ENCODE assay signal across 21 cellular contexts in the genomic region with DNA sequence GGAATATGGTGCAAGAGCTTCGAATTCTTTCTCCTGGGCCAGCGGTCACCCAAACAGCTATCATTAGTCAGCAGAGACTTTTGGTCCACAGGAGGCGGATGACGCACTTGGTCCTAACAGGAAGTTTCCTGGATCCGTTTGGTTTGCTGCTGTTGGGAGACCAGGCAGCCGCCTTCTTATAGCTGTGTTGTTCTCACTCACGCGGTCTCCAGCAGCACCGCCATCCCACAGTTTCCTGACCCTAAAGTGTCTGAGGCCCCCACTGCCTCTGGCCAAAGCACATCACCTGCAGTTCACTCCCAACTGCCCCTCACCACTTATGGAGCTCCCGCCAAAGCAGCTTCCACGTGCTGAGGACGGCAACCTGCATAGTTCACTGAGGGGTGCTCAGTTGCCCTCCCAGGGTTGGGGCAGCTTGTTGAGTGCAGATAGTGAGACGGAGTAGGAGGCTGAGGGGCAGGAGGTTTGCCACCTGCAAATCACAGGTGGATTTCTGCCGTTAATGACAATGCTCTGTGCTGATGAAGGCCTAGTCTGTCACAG.
DNase-seq lines count a peak whose midpoint lies in the region; ATAC-seq, FAIRE-seq and TF ChIP-seq lines count a peak whose summit lies in the region.
"Had no signal": no experiment of that assay in that cellular context is flagged by ENCODE, and none has a peak within 500 bp of the region (broad histone marks: within the 10 kb centered on the region; RNA-seq: fewer than 3 reads in every experiment).

No MANE protein-coding gene starts in this region.

- H3K9me3 ChIP-seq in breast epithelium, result no peaks in the 10 kb centered on the region
- H3K9me3 ChIP-seq in mammary epithelial cell (replicated peaks; ENCODE audit: insufficient read depth, low read length), result no peaks in the 10 kb centered on the region
- H3K9me3 ChIP-seq in H1 (ENCODE audit: insufficient read depth in 2 of 2, low read depth in 1 of 2, low read length in 1 of 2), result no peaks in the 10 kb centered on the region; a peak in 1 of 4 replicates
- peaks cover 0 to 4% of the 10 kb centered on the region in 2 donors for H3K9me3 ChIP-seq in neuronal stem cell (replicated peaks in 1 of 2; ENCODE audit: control insufficient read depth in 2 of 2, insufficient read depth in 1 of 2, low read depth in 1 of 2, low read length in 2 of 2)

- H2BK12ac ChIP-seq in H1 (ENCODE audit: low read depth, low read length) (no peak overlapping the region), neuronal stem cell (ENCODE audit: low read length) (no peak overlapping the region)

- H3K27ac ChIP-seq in breast epithelium, result peak overlapping the region; percentile 57 to 94
- H3K27ac ChIP-seq in mammary epithelial cell (ENCODE audit: insufficient read depth, low read depth, low read length), result no peak overlapping the region
- no peak overlapping the region for H3K27ac ChIP-seq in H1 (ENCODE audit: low read depth, low read length)
- H3K27ac ChIP-seq in neuronal stem cell (replicated peaks; ENCODE audit: low read length), result no peak overlapping the region
- H3K27ac ChIP-seq: BLaER1, GM23248 had no signal

- H3K56ac ChIP-seq in H1 (replicated peaks; ENCODE audit: insufficient read length, low read depth, low read length), result no peak overlapping the region

- H2BK20ac ChIP-seq in H1 (ENCODE audit: low read length), result no peak overlapping the region

- no peak for TF ChIP-seq RAD21 in H1 (IDR thresholded peaks at IDR 0.05 in 1 of 2, conservative IDR thresholded peaks at IDR 0.05 in 1 of 2; ENCODE audit: low read depth in 2 of 2, low read length in 2 of 2)

- H3K4ac ChIP-seq in H1 (replicated peaks; ENCODE audit: insufficient read length, low read depth, low read length) (no peak overlapping the region), neuronal stem cell (ENCODE audit: low read length) (no peak overlapping the region)

- H3K4me3 Mint-ChIP-seq in type B pancreatic cell, result no peak overlapping the region

- in situ Hi-C loops in mammary epithelial cell (cut with MboI; ENCODE audit: low sequenced_read_pairs in 2 of 2), result no loop called here

- no peaks in the 10 kb centered on the region for H3K23me2 ChIP-seq in H1 (ENCODE audit: low read depth, low read length)

- no peaks in the 10 kb centered on the region for H3K36me3 Mint-ChIP-seq in type B pancreatic cell

- H2BK120ac ChIP-seq in H1 (replicated peaks; ENCODE audit: low read depth, low read length) (no peak overlapping the region), neuronal stem cell (ENCODE audit: low read depth, low read length) (peak overlapping the region; percentile 26)

- H3K18ac ChIP-seq in H1 (ENCODE audit: extremely low read depth, low read length), result no peak overlapping the region
- H3K18ac ChIP-seq in neuronal stem cell (ENCODE audit: low read length), result peak overlapping the region; percentile 20

- H2BK5ac ChIP-seq in H1 (ENCODE audit: low read depth, low read length), result no peak overlapping the region
- H2BK5ac ChIP-seq in neuronal stem cell (ENCODE audit: low read length), result no peak overlapping the region

- H3K4me3 ChIP-seq in breast epithelium, result no peak overlapping the region
- H3K4me3 ChIP-seq in mammary epithelial cell (replicated peaks in 1 of 3; ENCODE audit: insufficient read depth in 1 of 3, low read depth in 2 of 3, low read length in 3 of 3), result no peak overlapping the region
- no peak overlapping the region for H3K4me3 ChIP-seq in H1 (ENCODE audit: extremely low read depth in 1 of 4, insufficient read depth in 2 of 4, low read depth in 3 of 4, low read length in 4 of 4)
- no peak overlapping the region for H3K4me3 ChIP-seq in neuronal stem cell (ENCODE audit: low read length in 2 of 2)
- H3K4me3 ChIP-seq: BLaER1, GM12878, GM23248, K562 had no signal

- no peak for ATAC-seq in HG02884 (IDR thresholded peaks at IDR 0.05; ENCODE audit: unreplicated experiment)
- ATAC-seq: GM12878, K562 had no signal

- BruUV-seq in mammary epithelial cell (replicated peaks; lab: Mats Ljungman, UMichigan), result no TSS peak

- TF ChIP-seq EP300 in H1 (IDR thresholded peaks at IDR 0.05; ENCODE audit: borderline replicate concordance in 1 of 2, low read depth in 2 of 2, low read length in 2 of 2), result no peak

- WGBS in mammary epithelial cell (ENCODE audit: low coverage, missing lambda C conversion rate), result 98% methylated on average over 14 of the region's 14 CpGs
- WGBS in H1 (ENCODE audit: extremely low coverage in 1 of 2, insufficient coverage in 1 of 2, insufficient read length in 1 of 2, insufficient replicate concordance in 2 of 2, low coverage in 1 of 2, low lambda C conversion rate in 2 of 2, missing lambda C conversion rate in 1 of 2), 2 experiments, result 91% methylated on average over 14 of the region's 14 CpGs; no CpG with 5 or more reads in 1 of the 2 experiments
- WGBS in neuronal stem cell (ENCODE audit: extremely low coverage in 2 of 2, insufficient read length in 2 of 2, insufficient replicate concordance in 1 of 2), 2 donors, result no CpG with 5 or more reads among the region's 14 CpGs

- H4K20me1 ChIP-seq in mammary epithelial cell (ENCODE audit: insufficient read depth, low read length), result no peaks in the 10 kb centered on the region
- no peaks in the 10 kb centered on the region for H4K20me1 ChIP-seq in H1 (replicated peaks in 1 of 2; ENCODE audit: control insufficient read depth in 1 of 2, insufficient read depth in 2 of 2, low read length in 2 of 2)
- H4K20me1 ChIP-seq: BLaER1 had no signal

- H3K27ac Mint-ChIP-seq in type B pancreatic cell, result no peak overlapping the region

- peak in 1 of 2 donors; percentile 33 for DNase-seq in breast epithelium (ENCODE audit: low spot score in 2 of 2)
- DNase-seq in mammary epithelial cell, result no peak
- DNase-seq in H1 (ENCODE audit: low read depth in 1 of 2, low spot score in 2 of 2), result no peak
- DNase-seq in neuronal stem cell (ENCODE audit: low spot score), result no peak
- DNase-seq in type B pancreatic cell (ENCODE audit: extremely low spot score, unreplicated experiment), result peak; percentile 50
- DNase-seq in mucosa of gallbladder (ENCODE audit: low spot score), result no peak
- no peak for DNase-seq in RPMI8226
- DNase-seq: 8988T, DND-41, GDM1, MV-4-11, NCI-H1417 treated with DMSO at 0.1 percent for 48 hours, NCI-H2029, NCI-H2171 treated with DMSO at 0.1 percent for 48 hours, NCI-H446 treated with DMSO at 0.1 percent for 48 hours, NCI-H748 treated with DMSO at 0.1 percent for 48 hours had no signal

- H3K14ac ChIP-seq in H1 (ENCODE audit: insufficient read length) (no peak overlapping the region), neuronal stem cell (ENCODE audit: low read length) (peak overlapping the region; percentile 25)

- H3K36me3 ChIP-seq in breast epithelium (no peaks in the 10 kb centered on the region), mammary epithelial cell (ENCODE audit: insufficient read depth, low read length) (no peaks in the 10 kb centered on the region), H1 (ENCODE audit: control insufficient read depth in 2 of 4, insufficient read depth in 4 of 4, low read length in 3 of 4) (no peaks in the 10 kb centered on the region), neuronal stem cell (replicated peaks in 1 of 2; ENCODE audit: control insufficient read depth in 2 of 2, insufficient read depth in 2 of 2, low read length in 2 of 2) (no peaks in the 10 kb centered on the region)
- H3K36me3 ChIP-seq: BLaER1 had no signal

- H3K4me2 ChIP-seq in mammary epithelial cell (ENCODE audit: insufficient read depth, low read depth, low read length), result no peak overlapping the region
- H3K4me2 ChIP-seq in H1 (ENCODE audit: insufficient read depth in 1 of 2, low read depth in 2 of 2, low read length in 2 of 2), result no peak overlapping the region
- H3K4me2 ChIP-seq in neuronal stem cell (ENCODE audit: insufficient read depth, low read length, poor library complexity, severe bottlenecking), result no peak overlapping the region
- H3K4me2 ChIP-seq: BLaER1 had no signal

- H3K27me3 ChIP-seq in breast epithelium, result peaks cover 0 to 13% of the 10 kb centered on the region in 2 donors
- no peaks in the 10 kb centered on the region for H3K27me3 ChIP-seq in mammary epithelial cell (ENCODE audit: insufficient read depth, low read length)
- H3K27me3 ChIP-seq in H1 (replicated peaks in 1 of 4; ENCODE audit: control insufficient read depth in 3 of 4, extremely low read depth in 1 of 4, insufficient read depth in 3 of 4, low read length in 3 of 4), result no peaks in the 10 kb centered on the region; a peak in 1 of 7 replicates
- peaks cover 0 to 1% (median 0%) of the 10 kb centered on the region in 3 experiments for H3K27me3 ChIP-seq in neuronal stem cell (ENCODE audit: control insufficient read depth in 3 of 3, insufficient read depth in 3 of 3, low read depth in 1 of 3, low read length in 3 of 3)
- H3K27me3 ChIP-seq: BLaER1 had no signal

- no peak overlapping the region for H4K5ac ChIP-seq in H1 (ENCODE audit: insufficient read length, low read depth, low read length)

- CTCF ChIA-PET in mammary epithelial cell (lab: Charles Lee; ENCODE audit: low non-redundant PET), result no interaction called here
- CTCF ChIA-PET in H1 (lab: Charles Lee; ENCODE audit: partially characterized antibody), result interaction anchor here (0.7 to 0.9 kb wide), 2 partner anchors 48 to 187 kb away, joined by 3 read pairs; no protein-coding TSS in a partner anchor

- H3K79me2 ChIP-seq in mammary epithelial cell (ENCODE audit: insufficient read depth, low read length) (no peaks in the 10 kb centered on the region), H1 (ENCODE audit: control insufficient read depth in 1 of 2, insufficient read depth in 2 of 2, low read length in 2 of 2) (no peaks in the 10 kb centered on the region)

- H4K91ac ChIP-seq in H1 (replicated peaks; ENCODE audit: insufficient read length, low read length), result peak overlapping the region; percentile 38
- H4K91ac ChIP-seq in neuronal stem cell (ENCODE audit: low read depth, low read length, poor library complexity), result no peak overlapping the region

- no peak for TF ChIP-seq CTCF in breast epithelium (IDR thresholded peaks at IDR 0.05)
- TF ChIP-seq CTCF in mammary epithelial cell (conservative IDR thresholded peaks at IDR 0.05 in 1 of 2, IDR thresholded peaks at IDR 0.05 in 1 of 2; ENCODE audit: extremely low read depth in 1 of 2, insufficient read depth in 1 of 2, low read depth in 1 of 2, low read length in 2 of 2), result no peak
- no peak for TF ChIP-seq CTCF in H1 (IDR thresholded peaks at IDR 0.05; ENCODE audit: control extremely low read depth in 1 of 3, insufficient read depth in 1 of 3, low read depth in 1 of 3, low read length in 3 of 3)
- no peak for TF ChIP-seq CTCF in type B pancreatic cell (conservative IDR thresholded peaks at IDR 0.05)

- H4K8ac ChIP-seq in H1 (ENCODE audit: extremely low read depth, insufficient read depth, low read length) (no peak overlapping the region), neuronal stem cell (ENCODE audit: low read depth, low read length) (no peak overlapping the region)

- POLR2A ChIA-PET in H1 (lab: Charles Lee; ENCODE audit: partially characterized antibody), result interaction anchor here (1.6 kb wide), 1 partner anchor 8 kb away, joined by 5 read pairs; no protein-coding TSS in a partner anchor

- H2BK15ac ChIP-seq in H1 (ENCODE audit: low read length) (no peak overlapping the region), neuronal stem cell (ENCODE audit: low read length) (peak overlapping the region; percentile 7)

- H3K23ac ChIP-seq in H1 (ENCODE audit: insufficient read length) (no peak overlapping the region), neuronal stem cell (ENCODE audit: low read depth, low read length, poor library complexity) (no peak overlapping the region)

- H3K4me1 Mint-ChIP-seq in type B pancreatic cell (ENCODE audit: unreplicated experiment), result peaks cover 16% of the 10 kb centered on the region

- TF ChIP-seq POLR2A in breast epithelium (IDR thresholded peaks at IDR 0.05), result no peak
- TF ChIP-seq POLR2A in H1 (IDR thresholded peaks at IDR 0.05; ENCODE audit: control extremely low read depth in 1 of 2, low read depth in 2 of 2, low read length in 2 of 2), result no peak

- H3K27me3 Mint-ChIP-seq in type B pancreatic cell, result peaks cover 15% of the 10 kb centered on the region

- no peak overlapping the region for H3K9ac ChIP-seq in mammary epithelial cell (ENCODE audit: insufficient read depth, low read length)
- H3K9ac ChIP-seq in H1 (replicated peaks in 1 of 4; ENCODE audit: extremely low read depth in 1 of 4, low read depth in 3 of 4, low read length in 3 of 4), result no peak overlapping the region
- H3K9ac ChIP-seq in neuronal stem cell (ENCODE audit: low read depth, low read length, poor library complexity), result no peak overlapping the region
- H3K9ac ChIP-seq: BLaER1, GM23248 had no signal

- intact Hi-C loops in breast epithelium (cut with DNase I; ENCODE audit: low total_unique reads), result no loop called here
- intact Hi-C loops in mammary epithelial cell (cut with micrococcal nuclease), result no loop called here

- H3K79me1 ChIP-seq in H1 (ENCODE audit: low read depth, low read length), result no peaks in the 10 kb centered on the region
- H3K79me1 ChIP-seq in neuronal stem cell (ENCODE audit: low read depth, low read length), result no peaks in the 10 kb centered on the region

- dilution Hi-C loops in mammary epithelial cell (cut with HindIII; ENCODE audit: low sequenced_read_pairs), result no loop called here

- H3K4me1 ChIP-seq in breast epithelium (no peaks in the 10 kb centered on the region), mammary epithelial cell (ENCODE audit: insufficient read depth, low read length) (no peaks in the 10 kb centered on the region), H1 (replicated peaks in 1 of 4; ENCODE audit: control insufficient read depth in 3 of 4, insufficient read depth in 4 of 4, low read length in 3 of 4) (no peaks in the 10 kb centered on the region), neuronal stem cell (ENCODE audit: control insufficient read depth in 2 of 2, insufficient read depth in 1 of 2, low read depth in 1 of 2, low read length in 2 of 2) (peaks cover 0 to 2% of the 10 kb centered on the region in 2 donors)
- H3K4me1 ChIP-seq: BLaER1 had no signal

- H3K9me3 Mint-ChIP-seq in type B pancreatic cell, result no peaks in the 10 kb centered on the region

- H2AK5ac ChIP-seq in H1 (ENCODE audit: low read depth, low read length) (0 out of 2 replicates have a peak overlapping the region, but pooled peaks have one; percentile 25), neuronal stem cell (ENCODE audit: low read depth, low read length) (peak overlapping the region; percentile 85)

- H2AFZ ChIP-seq in mammary epithelial cell (ENCODE audit: low read depth, low read length) (no peak overlapping the region), H1 (ENCODE audit: low read length) (no peak overlapping the region), neuronal stem cell (ENCODE audit: low read length) (no peak overlapping the region)
- H2AFZ ChIP-seq: GM23248 had no signal

- FAIRE-seq in H1 (lab: Jason Lieb, UNC), result no peak
- FAIRE-seq: GM12878, K562 had no signal

Comparison
In these comparisons a context has a peak if more than half of its experiments do, and no peak if none do; other contexts are left out.
1. H3K27ac ChIP-seq: peak in breast epithelium (2 of 2); none in mammary epithelial cell (single experiment), H1 (single experiment) and neuronal stem cell (single experiment).